Comparison of ENCODE assay signal across 21 cellular contexts in genomic region chr5:144510845-144511580, GRCh38.
A peak's percentile ranks its signal among the peaks of the same experiment; 100 is the strongest.
DNase-seq lines count a peak whose midpoint lies in the region; ATAC-seq and TF ChIP-seq lines count a peak whose summit lies in the region.
"Had no signal": no experiment of that assay in that cellular context is flagged by ENCODE, and none has a peak within 500 bp of the region (broad histone marks: within the 10 kb centered on the region; RNA-seq: fewer than 3 reads in every experiment).

No MANE protein-coding gene starts in this region.

- no peak for TF ChIP-seq CTCF in osteoblast (IDR thresholded peaks at IDR 0.05; ENCODE audit: extremely low read depth, low read depth, low read length)

- H4K20me1 ChIP-seq in osteoblast (ENCODE audit: insufficient read depth, low read length) = no peaks in the 10 kb centered on the region

- H2AFZ ChIP-seq in osteoblast (ENCODE audit: low read length) = peak overlapping the region; percentile 44

- H3K4me1 ChIP-seq in osteoblast (ENCODE audit: insufficient read depth, low read length) (no peaks in the 10 kb centered on the region), skeletal muscle satellite cell (ENCODE audit: control insufficient read depth, insufficient read depth, low read length) (peaks cover 5% of the 10 kb centered on the region)
- H3K4me1 ChIP-seq: HAP-1 had no signal

- ATAC-seq in Right ventricle myocardium inferior = no peak
- ATAC-seq: PC-3 had no signal

- DNase-seq in Right ventricle myocardium inferior (ENCODE audit: missing footprints) = peak; percentile 25
- no peak for DNase-seq in cardiac septum (ENCODE audit: low spot score)
- DNase-seq in fibroblast of peridontal ligament (ENCODE audit: extremely low read depth) = peak; percentile 7
- no peak for DNase-seq in osteoblast (ENCODE audit: insufficient read length, low spot score, missing footprints)
- no peak for DNase-seq in stimulated activated naive CD4-positive, alpha-beta T cell treated with Interleukin-2 at 50 U/mL for 16 hours (lab: John Stamatoyannopoulos, UW)
- no peak for DNase-seq in central memory CD4-positive, alpha-beta T cell
- no peak for DNase-seq in ureter (ENCODE audit: low spot score)
- DNase-seq: 8988T, DMS 273 treated with DMSO at 0.1 percent for 48 hours, DND-41, NCI-H1417, NCI-H187, NCI-H2227 treated with DMSO at 0.1 percent for 48 hours, NCI-H510A treated with DMSO at 0.1 percent for 48 hours, NCI-H774, PC-3, RPMI8226, SIG-M5 had no signal

- H3K9ac ChIP-seq in skeletal muscle satellite cell (ENCODE audit: low read depth, low read length) = no peak overlapping the region
- H3K9ac ChIP-seq: KMS-11 had no signal

- no peaks in the 10 kb centered on the region for H3K79me2 ChIP-seq in osteoblast (ENCODE audit: insufficient read depth, low read length)

- H3K27me3 ChIP-seq in osteoblast (ENCODE audit: insufficient read depth, low read length) = no peaks in the 10 kb centered on the region
- H3K27me3 ChIP-seq in skeletal muscle satellite cell (ENCODE audit: control insufficient read depth, insufficient read depth, low read length) = no peaks in the 10 kb centered on the region

- H3K4me3 ChIP-seq in osteoblast (ENCODE audit: insufficient read depth, low read length) (peak overlapping the region; percentile 3), skeletal muscle satellite cell (ENCODE audit: low read length) (peak overlapping the region; percentile 13)
- H3K4me3 ChIP-seq: HAP-1 had no signal

- H3K36me3 ChIP-seq in osteoblast (ENCODE audit: insufficient read depth, low read length) (no peaks in the 10 kb centered on the region), skeletal muscle satellite cell (ENCODE audit: insufficient read depth, low read length) (no peaks in the 10 kb centered on the region)
- H3K36me3 ChIP-seq: HAP-1 had no signal

- no peak overlapping the region for H3K27ac ChIP-seq in osteoblast (ENCODE audit: low read depth, low read length)
- H3K27ac ChIP-seq: KMS-11 had no signal

- H3K9me3 ChIP-seq in osteoblast (ENCODE audit: low read depth, low read length) = no peaks in the 10 kb centered on the region
- H3K9me3 ChIP-seq in skeletal muscle satellite cell (replicated peaks; ENCODE audit: low read length) = no peaks in the 10 kb centered on the region
- H3K9me3 ChIP-seq: HAP-1 had no signal

- H3K4me2 ChIP-seq in osteoblast (ENCODE audit: insufficient read depth, low read length) (peak overlapping the region; percentile 34), skeletal muscle satellite cell (ENCODE audit: low read length) (peak overlapping the region; percentile 49)
- H3K4me2 ChIP-seq: KMS-11 had no signal

- intact Hi-C loops in Right ventricle myocardium inferior (cut with DNase I) = no loop called here
- intact Hi-C loops in cardiac septum (cut with DNase I) = no loop called here

Comparison
In these comparisons a context has a peak if more than half of its experiments do, and no peak if none do; other contexts are left out.
1. DNase-seq: peak in Right ventricle myocardium inferior (single experiment) and fibroblast of peridontal ligament (single experiment); none in cardiac septum (single experiment), osteoblast (single experiment), stimulated activated naive CD4-positive, alpha-beta T cell treated with Interleukin-2 at 50 U/mL for 16 hours (single experiment), central memory CD4-positive, alpha-beta T cell (single experiment) and ureter (single experiment).